ENCODE assay signal across 9 cellular contexts in genomic region chr1:67646145-67647035, GRCh38. TPM values are rescaled to one million over a fixed set of nuclear protein-coding genes. Genes with fewer than 3 reads are reported as not detected.
A peak's percentile ranks its signal among the peaks of the same experiment; 100 is the strongest.
DNase-seq lines count a peak whose midpoint lies in the region; ATAC-seq and TF ChIP-seq lines count a peak whose summit lies in the region.
"Had no signal": no experiment of that assay in that cellular context is flagged by ENCODE, and none has a peak within 500 bp of the region (broad histone marks: within the 10 kb centered on the region; RNA-seq: fewer than 3 reads in every experiment).

No MANE protein-coding gene starts in this region.

- no peaks in the 10 kb centered on the region for H3K9me3 ChIP-seq in CD4-positive, alpha-beta memory T cell (ENCODE audit: control insufficient read depth in 1 of 2, low read length in 2 of 2)

- no peaks in the 10 kb centered on the region for H3K9me3 Mint-ChIP-seq in CD4-positive, alpha-beta memory T cell
- H3K9me3 Mint-ChIP-seq: T-helper 1 cell treated with Interleukin-12 subunit alpha and Interleukin-12 subunit beta and Interleukin-4 antibody, amounts not matched to agents 30 μg/mL and 1 μg/mL, for 36 hours had no signal

- no peak for ATAC-seq in HG03469 (IDR thresholded peaks at IDR 0.05; ENCODE audit: unreplicated experiment)

- POLR2A ChIA-PET in CD4-positive, alpha-beta memory T cell (lab: Charles Lee; ENCODE audit: partially characterized antibody): no interaction called here

- no peak overlapping the region for H3K27ac Mint-ChIP-seq in CD4-positive, alpha-beta memory T cell
- H3K27ac Mint-ChIP-seq: T-helper 1 cell treated with Interleukin-12 subunit alpha and Interleukin-12 subunit beta and Interleukin-4 antibody, amounts not matched to agents 30 μg/mL and 1 μg/mL, for 36 hours had no signal

- no peaks in the 10 kb centered on the region for H3K27me3 ChIP-seq in CD4-positive, alpha-beta memory T cell (ENCODE audit: insufficient read depth, low read length)

- peak; percentile 57 for DNase-seq in LHCN-M2 (ENCODE audit: low read depth)
- peak; percentile 16 for DNase-seq in T1000 (lab: John Stamatoyannopoulos, UW)
- peak; percentile 86 for DNase-seq in islet precursor cell
- DNase-seq in LoVo (ENCODE audit: low spot score): no peak
- DNase-seq in CD4-positive, alpha-beta memory T cell: no peak
- no peak for DNase-seq in activated gamma-delta T cell treated with Interleukin-2 at 50 U/mL for 16 hours

- H3K27me3 Mint-ChIP-seq in CD4-positive, alpha-beta memory T cell: peaks cover 0 to 1% of the 10 kb centered on the region in 2 donors

- no peak overlapping the region for H3K4me3 Mint-ChIP-seq in CD4-positive, alpha-beta memory T cell
- H3K4me3 Mint-ChIP-seq: T-helper 1 cell treated with Interleukin-12 subunit alpha and Interleukin-12 subunit beta and Interleukin-4 antibody, amounts not matched to agents 30 μg/mL and 1 μg/mL, for 36 hours had no signal

- no peaks in the 10 kb centered on the region for H3K36me3 Mint-ChIP-seq in CD4-positive, alpha-beta memory T cell

- no peaks in the 10 kb centered on the region for H3K36me3 ChIP-seq in CD4-positive, alpha-beta memory T cell (ENCODE audit: insufficient read depth, low read length)

- H3K4me1 Mint-ChIP-seq in CD4-positive, alpha-beta memory T cell: no peaks in the 10 kb centered on the region

- H3K4me1 ChIP-seq in CD4-positive, alpha-beta memory T cell (ENCODE audit: insufficient read depth, low read length): no peaks in the 10 kb centered on the region

- CTCF ChIA-PET in CD4-positive, alpha-beta memory T cell (lab: Charles Lee; ENCODE audit: partially characterized antibody): no interaction called here

- H3K4me3 ChIP-seq in CD4-positive, alpha-beta memory T cell (ENCODE audit: low read length in 2 of 2): no peak overlapping the region

- peak overlapping the region; percentile 96 for H3K27ac ChIP-seq in 22Rv1
- H3K27ac ChIP-seq in CD4-positive, alpha-beta memory T cell (ENCODE audit: low read depth, low read length): no peak overlapping the region

- intact Hi-C loops in CD4-positive, alpha-beta memory T cell (cut with micrococcal nuclease): no loop called here

- no peak for TF ChIP-seq CTCF in 22Rv1 (IDR thresholded peaks at IDR 0.05)

RNA-seq across cellular contexts. Expression of gene GADD45A, which starts 38.6 kb away (rescaled TPM):
- 112 and 133 TPM in 2 replicates for total RNA-seq in LHCN-M2 (2014; rRNA removed)
- 83.7 TPM for polyA plus RNA-seq in LHCN-M2 (2012)
- 10 to 100 TPM; 25.3 to 26.8 TPM for total RNA-seq in CD4-positive, alpha-beta memory T cell
- polyA plus RNA-seq in CD4-positive, alpha-beta memory T cell: 10 to 100 TPM in 1 of 2 donors, 1 to 10 TPM in 1; 6.4 to 21.3 TPM

Comparison
In these comparisons a context has a peak if more than half of its experiments do, and no peak if none do; other contexts are left out.
1. DNase-seq: peak in LHCN-M2 (single experiment), T1000 (single experiment) and islet precursor cell (single experiment); none in LoVo (single experiment), CD4-positive, alpha-beta memory T cell (0 of 5) and activated gamma-delta T cell treated with Interleukin-2 at 50 U/mL for 16 hours (single experiment).